In the genomic region with DNA sequence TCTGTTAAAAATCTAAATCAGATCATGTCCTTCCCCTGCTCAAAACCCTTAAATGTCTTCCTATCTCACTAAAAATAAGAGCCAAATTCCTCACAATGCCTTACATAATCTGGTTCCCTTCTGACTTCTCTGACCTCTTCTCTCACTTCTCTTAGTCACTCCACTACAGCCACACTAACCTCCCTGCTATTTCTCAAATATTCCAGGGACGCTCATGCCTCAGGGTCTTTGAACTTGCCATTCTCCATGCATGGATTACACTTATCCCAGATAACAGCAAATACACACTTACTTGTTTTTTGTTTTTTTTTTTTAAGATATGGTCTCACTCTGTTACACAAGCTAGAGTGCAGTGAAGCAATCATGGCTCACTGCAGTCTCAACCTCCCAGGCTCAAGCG, we compare ENCODE assay signal across 1 cellular context.
TF ChIP-seq lines count a peak whose summit lies in the region.

No MANE protein-coding gene starts in this region.

TF ChIP-seq in WTC11, 78 proteins besides CTCF, POLR2A, EP300 and RAD21 (continued from another document):
- TF ChIP-seq, protein P1, sequence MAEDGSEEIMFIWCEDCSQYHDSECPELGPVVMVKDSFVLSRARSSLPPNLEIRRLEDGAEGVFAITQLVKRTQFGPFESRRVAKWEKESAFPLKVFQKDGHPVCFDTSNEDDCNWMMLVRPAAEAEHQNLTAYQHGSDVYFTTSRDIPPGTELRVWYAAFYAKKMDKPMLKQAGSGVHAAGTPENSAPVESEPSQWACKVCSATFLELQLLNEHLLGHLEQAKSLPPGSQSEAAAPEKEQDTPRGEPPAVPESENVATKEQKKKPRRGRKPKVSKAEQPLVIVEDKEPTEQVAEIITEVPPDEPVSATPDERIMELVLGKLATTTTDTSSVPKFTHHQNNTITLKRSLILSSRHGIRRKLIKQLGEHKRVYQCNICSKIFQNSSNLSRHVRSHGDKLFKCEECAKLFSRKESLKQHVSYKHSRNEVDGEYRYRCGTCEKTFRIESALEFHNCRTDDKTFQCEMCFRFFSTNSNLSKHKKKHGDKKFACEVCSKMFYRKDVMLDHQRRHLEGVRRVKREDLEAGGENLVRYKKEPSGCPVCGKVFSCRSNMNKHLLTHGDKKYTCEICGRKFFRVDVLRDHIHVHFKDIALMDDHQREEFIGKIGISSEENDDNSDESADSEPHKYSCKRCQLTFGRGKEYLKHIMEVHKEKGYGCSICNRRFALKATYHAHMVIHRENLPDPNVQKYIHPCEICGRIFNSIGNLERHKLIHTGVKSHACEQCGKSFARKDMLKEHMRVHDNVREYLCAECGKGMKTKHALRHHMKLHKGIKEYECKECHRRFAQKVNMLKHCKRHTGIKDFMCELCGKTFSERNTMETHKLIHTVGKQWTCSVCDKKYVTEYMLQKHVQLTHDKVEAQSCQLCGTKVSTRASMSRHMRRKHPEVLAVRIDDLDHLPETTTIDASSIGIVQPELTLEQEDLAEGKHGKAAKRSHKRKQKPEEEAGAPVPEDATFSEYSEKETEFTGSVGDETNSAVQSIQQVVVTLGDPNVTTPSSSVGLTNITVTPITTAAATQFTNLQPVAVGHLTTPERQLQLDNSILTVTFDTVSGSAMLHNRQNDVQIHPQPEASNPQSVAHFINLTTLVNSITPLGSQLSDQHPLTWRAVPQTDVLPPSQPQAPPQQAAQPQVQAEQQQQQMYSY (CRISPR knock-in tag; IDR thresholded peaks at IDR 0.05) = no peak
- TF ChIP-seq ATF1 (CRISPR knock-in tag; IDR thresholded peaks at IDR 0.05) (no peak), HMGA2 (CRISPR knock-in tag; IDR thresholded peaks at IDR 0.05) (no peak)
